In the genomic region with DNA sequence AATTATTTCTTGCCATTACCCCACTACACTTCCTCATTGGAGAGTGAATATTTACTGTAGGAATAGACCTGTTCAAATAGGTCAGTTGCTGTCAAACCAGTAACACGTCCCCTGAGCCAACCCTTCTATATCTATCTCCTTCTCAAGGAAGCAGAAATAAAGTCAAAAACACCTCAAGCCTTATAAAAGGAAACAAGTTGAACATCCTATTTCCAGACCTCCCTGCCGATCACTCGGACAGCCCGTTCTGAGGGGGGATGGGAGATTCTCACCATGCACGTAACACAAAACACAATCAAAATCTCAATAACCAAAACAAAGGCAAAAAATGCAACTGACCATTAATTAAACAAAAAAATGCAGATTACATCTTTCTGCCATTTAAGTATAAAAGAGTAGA, we compare ENCODE assay signal across 11 cellular contexts.
A peak's percentile ranks its signal among the peaks of the same experiment; 100 is the strongest.
DNase-seq lines count a peak whose midpoint lies in the region; ATAC-seq and TF ChIP-seq lines count a peak whose summit lies in the region.
"Had no signal": no experiment of that assay in that cellular context is flagged by ENCODE, and none has a peak within 500 bp of the region (broad histone marks: within the 10 kb centered on the region; RNA-seq: fewer than 3 reads in every experiment).

No MANE protein-coding gene starts in this region.

- no peak overlapping the region for H3K23ac ChIP-seq in H9 (ENCODE audit: insufficient read length, low read depth, low read length)

- H2BK120ac ChIP-seq in H9 (ENCODE audit: low read depth, low read length, poor library complexity, severe bottlenecking), result no peak overlapping the region

- H3T11ph ChIP-seq in H9 (ENCODE audit: low read length), result no peak overlapping the region

- ATAC-seq in naive thymus-derived CD4-positive, alpha-beta T cell, result no peak

- no CpG with 5 or more reads among the region's 5 CpGs for WGBS in H9 (ENCODE audit: extremely low coverage, insufficient read length, low lambda C conversion rate)

- H3K36me3 Mint-ChIP-seq in H9 (ENCODE audit: insufficient read depth in 1 of 3, low read depth in 3 of 3), result peaks cover 12 to 29% (median 15%) of the 10 kb centered on the region in 3 experiments; a peak in 6 of 7 replicates
- H3K36me3 Mint-ChIP-seq in naive thymus-derived CD4-positive, alpha-beta T cell, result peaks cover 4 to 43% (median 23%) of the 10 kb centered on the region in 5 donors

- no peak overlapping the region for H3K9ac ChIP-seq in H9 (ENCODE audit: extremely low read depth, insufficient read length, low read length)

- H3K4me1 ChIP-seq in BE2C, result peaks cover 3% of the 10 kb centered on the region
- H3K4me1 ChIP-seq in H9 (ENCODE audit: insufficient read depth, low read length), result peaks cover 11% of the 10 kb centered on the region; the same call in 1 of the 2 replicates
- peaks cover 0 to 81% of the 10 kb centered on the region in 2 donors for H3K4me1 ChIP-seq in naive thymus-derived CD4-positive, alpha-beta T cell (ENCODE audit: control insufficient read depth in 2 of 2, insufficient read depth in 2 of 2, low read length in 2 of 2)
- H3K4me1 ChIP-seq in left ventricle myocardium inferior, result peaks cover 4% of the 10 kb centered on the region

- H3K27me3 Mint-ChIP-seq in H9 (ENCODE audit: low read depth), result no peaks in the 10 kb centered on the region; the same call in 1 of the 2 replicates
- H3K27me3 Mint-ChIP-seq in naive thymus-derived CD4-positive, alpha-beta T cell, result no peaks in the 10 kb centered on the region

- H3K23me2 ChIP-seq in H9 (ENCODE audit: insufficient read length, low read depth, low read length, poor library complexity, severe bottlenecking), result peaks cover 7% of the 10 kb centered on the region

- H3K18ac ChIP-seq in H9 (ENCODE audit: insufficient read length, low read depth, low read length), result no peak overlapping the region

- H3K4me1 Mint-ChIP-seq in H9, result peaks cover 39 to 45% of the 10 kb centered on the region in 2 experiments
- H3K4me1 Mint-ChIP-seq in naive thymus-derived CD4-positive, alpha-beta T cell, result peaks cover 49 to 92% (median 87%) of the 10 kb centered on the region in 7 donors

- H3K9me3 Mint-ChIP-seq in H9, result peaks cover 20 to 26% of the 10 kb centered on the region in 2 experiments
- H3K9me3 Mint-ChIP-seq in naive thymus-derived CD4-positive, alpha-beta T cell, result peaks cover 0 to 15% (median 3%) of the 10 kb centered on the region in 11 donors

- H4K20me1 ChIP-seq in H9 (ENCODE audit: control insufficient read depth, insufficient read depth, insufficient read length), result no peaks in the 10 kb centered on the region

- H4K5ac ChIP-seq in H9 (ENCODE audit: insufficient read length, low read depth, low read length), result no peak overlapping the region

- no peak overlapping the region for H3K27ac ChIP-seq in H9 (ENCODE audit: insufficient read length, low read depth, low read length)
- peak overlapping the region; percentile 57 for H3K27ac ChIP-seq in cingulate gyrus (ENCODE audit: low read depth, low read length)
- H3K27ac ChIP-seq in naive thymus-derived CD4-positive, alpha-beta T cell (ENCODE audit: low read depth, low read length), result peak overlapping the region; percentile 69
- H3K27ac ChIP-seq in left ventricle myocardium inferior (replicated peaks), result no peak overlapping the region
- H3K27ac ChIP-seq: heart right ventricle had no signal

- no peak overlapping the region for H2BK15ac ChIP-seq in H9 (ENCODE audit: low read depth, low read length)

- H3K79me1 ChIP-seq in H9 (ENCODE audit: insufficient read depth, low read depth, low read length, poor library complexity, severe bottlenecking), result no peaks in the 10 kb centered on the region

- H4K91ac ChIP-seq in H9 (ENCODE audit: insufficient read length, low read depth, low read length), result no peak overlapping the region

- CTCF ChIA-PET in naive thymus-derived CD4-positive, alpha-beta T cell (lab: Charles Lee), result interaction anchor here (1.3 to 11.4 kb wide), 5 partner anchors 12 to 61 kb away, joined by 3 to 106 read pairs (median 11); no protein-coding TSS in a partner anchor

- no peak overlapping the region for H2AFZ ChIP-seq in H9 (ENCODE audit: low read length)

- no peak overlapping the region for H3K4ac ChIP-seq in H9 (ENCODE audit: low read depth, low read length)

- peak overlapping the region; percentile 70 to 73 for H3K4me3 Mint-ChIP-seq in H9
- H3K4me3 Mint-ChIP-seq in naive thymus-derived CD4-positive, alpha-beta T cell, result peak overlapping the region; percentile 70 to 88 (median 78)

- no peak overlapping the region for H3K14ac ChIP-seq in H9 (ENCODE audit: insufficient read depth, low read length)

- H3K36me3 ChIP-seq in BE2C (no peaks in the 10 kb centered on the region), left ventricle myocardium inferior (no peaks in the 10 kb centered on the region)
- peaks cover 0 to 3% (median 0%) of the 10 kb centered on the region in 3 experiments for H3K36me3 ChIP-seq in naive thymus-derived CD4-positive, alpha-beta T cell (ENCODE audit: control insufficient read depth in 2 of 3, insufficient read depth in 3 of 3, low read length in 3 of 3)
- H3K36me3 ChIP-seq: heart right ventricle had no signal

- H2BK20ac ChIP-seq in H9 (ENCODE audit: low read depth, low read length, poor library complexity, severe bottlenecking), result no peak overlapping the region

- H3K9me3 ChIP-seq in BE2C (no peaks in the 10 kb centered on the region), H9 (ENCODE audit: control insufficient read depth, low read depth, low read length) (peaks cover 17% of the 10 kb centered on the region), left ventricle myocardium inferior (replicated peaks) (peaks cover 28% of the 10 kb centered on the region)
- H3K9me3 ChIP-seq in naive thymus-derived CD4-positive, alpha-beta T cell (ENCODE audit: control insufficient read depth in 2 of 3, low read length in 3 of 3), result peaks cover 0 to 6% (median 0%) of the 10 kb centered on the region in 3 experiments

- no peak overlapping the region for H3K56ac ChIP-seq in H9 (ENCODE audit: insufficient read length, low read depth, low read length)

- no peak for TF ChIP-seq CTCF in BE2C (IDR thresholded peaks at IDR 0.05; ENCODE audit: low read depth, low read length)
- no peak for TF ChIP-seq CTCF in H9 (conservative IDR thresholded peaks at IDR 0.05)
- no peak for TF ChIP-seq CTCF in left ventricle myocardium inferior (IDR thresholded peaks at IDR 0.05; ENCODE audit: borderline replicate concordance)

- POLR2A ChIA-PET in naive thymus-derived CD4-positive, alpha-beta T cell (lab: Charles Lee), result interaction anchor here (0.7 to 11.8 kb wide), 7 partner anchors 10 to 502 kb away, joined by 3 to 332 read pairs (median 10); no protein-coding TSS in a partner anchor

- H3K4me3 ChIP-seq in BE2C (ENCODE audit: low read depth, low read length), result peak overlapping the region; percentile 81
- H3K4me3 ChIP-seq in naive thymus-derived CD4-positive, alpha-beta T cell (ENCODE audit: low read length), result peak overlapping the region; percentile 12
- no peak overlapping the region for H3K4me3 ChIP-seq in left ventricle myocardium inferior
- H3K4me3 ChIP-seq: heart right ventricle had no signal

- H2BK12ac ChIP-seq in H9 (ENCODE audit: insufficient read length, low read depth, low read length), result no peak overlapping the region

- intact Hi-C loops in naive thymus-derived CD4-positive, alpha-beta T cell (cut with micrococcal nuclease), result loop anchor here (1.0 to 2.0 kb wide), 5 partner anchors 9 to 27 kb away; no protein-coding TSS in a partner anchor
- intact Hi-C loops in left ventricle myocardium inferior (cut with micrococcal nuclease), result no loop called here

- H4K8ac ChIP-seq in H9 (replicated peaks; ENCODE audit: insufficient read length, low read depth, low read length), result no peak overlapping the region

- H3K4me2 ChIP-seq in H9 (ENCODE audit: insufficient read depth, insufficient read length, low read length), result peak overlapping the region; percentile 95

- H3K27ac Mint-ChIP-seq in H9, result peak overlapping the region in 1 of 3 experiments; percentile 90; a peak in 3 of 7 replicates
- peak overlapping the region; percentile 83 to 99 (median 95) for H3K27ac Mint-ChIP-seq in naive thymus-derived CD4-positive, alpha-beta T cell

- no peaks in the 10 kb centered on the region for H3K79me2 ChIP-seq in H9 (ENCODE audit: insufficient read depth, low read length)

- H2BK5ac ChIP-seq in H9 (ENCODE audit: insufficient read length, low read length), result no peak overlapping the region

- H3K27me3 ChIP-seq in BE2C (no peaks in the 10 kb centered on the region), H9 (ENCODE audit: insufficient read depth, low read length) (no peaks in the 10 kb centered on the region), left ventricle myocardium inferior (ENCODE audit: low read depth) (peaks cover 45% of the 10 kb centered on the region)
- no peaks in the 10 kb centered on the region for H3K27me3 ChIP-seq in naive thymus-derived CD4-positive, alpha-beta T cell (ENCODE audit: control insufficient read depth in 2 of 2, insufficient read depth in 2 of 2, low read length in 2 of 2)

- no peak overlapping the region for H2AK5ac ChIP-seq in H9 (ENCODE audit: insufficient read length, low read length)

- DNase-seq in BE2C (no peak), H9 (no peak), DMS153 (lab: John Stamatoyannopoulos, UW) (no peak), LoVo (ENCODE audit: low spot score) (no peak), left ventricle myocardium inferior (no peak)
- no peak for DNase-seq in naive thymus-derived CD4-positive, alpha-beta T cell
- DNase-seq in activated effector memory CD4-positive, alpha-beta T cell treated with anti-CD3 and anti-CD28 coated beads, Interleukin-2, amount 50 U/mL, for 16 hours, result no peak
- DNase-seq: heart right ventricle, NCI-H1105 treated with DMSO at 0.1 percent for 48 hours, T-helper 9 cell had no signal

Comparison
In these comparisons a context has a peak if more than half of its experiments do, and no peak if none do; other contexts are left out.
1. H3K27ac ChIP-seq: peak in cingulate gyrus (single experiment) and naive thymus-derived CD4-positive, alpha-beta T cell (single experiment); none in H9 (single experiment) and left ventricle myocardium inferior (single experiment).